ENCODE assay signal across 1 cellular context in the genomic region with DNA sequence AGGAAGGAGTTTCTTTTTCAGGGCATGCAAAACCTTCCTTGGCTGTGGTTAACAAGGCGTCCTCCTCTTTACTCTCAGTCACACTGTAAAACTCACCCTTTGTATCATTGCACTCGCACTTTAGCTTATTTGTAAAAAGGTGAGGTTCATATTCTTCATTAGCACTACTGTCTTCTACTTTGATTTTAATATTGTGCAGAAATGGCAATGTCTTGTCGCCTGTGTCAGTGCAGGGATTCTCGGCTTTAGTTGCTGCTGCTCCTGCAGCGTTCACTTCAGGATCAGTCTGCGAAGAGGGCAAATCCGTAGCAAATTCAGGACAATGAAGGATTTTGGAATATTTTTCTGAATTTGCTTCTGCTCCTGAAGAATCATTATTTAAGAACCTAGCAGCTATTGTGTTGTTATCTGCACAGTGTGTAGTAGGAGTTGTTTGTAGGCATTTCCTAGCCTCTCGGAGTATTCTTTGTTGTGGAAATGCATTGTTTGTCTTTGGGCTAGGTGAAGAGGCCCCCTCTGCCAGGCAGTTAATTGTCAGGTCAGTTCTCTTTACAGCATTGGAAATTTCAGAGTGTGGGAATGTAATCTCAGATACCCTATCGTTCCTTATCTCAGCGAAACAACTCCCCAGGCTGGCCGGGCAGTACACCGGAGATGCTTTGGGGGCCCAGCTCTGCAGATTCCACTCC.
TF ChIP-seq lines count a peak whose summit lies in the region.

No MANE protein-coding gene starts in this region.

TF ChIP-seq in K562, 482 proteins besides CTCF, POLR2A, EP300 and RAD21:
- TF ChIP-seq ZNF695 (CRISPR knock-in tag; IDR thresholded peaks at IDR 0.05): no peak
- TF ChIP-seq, protein P1, sequence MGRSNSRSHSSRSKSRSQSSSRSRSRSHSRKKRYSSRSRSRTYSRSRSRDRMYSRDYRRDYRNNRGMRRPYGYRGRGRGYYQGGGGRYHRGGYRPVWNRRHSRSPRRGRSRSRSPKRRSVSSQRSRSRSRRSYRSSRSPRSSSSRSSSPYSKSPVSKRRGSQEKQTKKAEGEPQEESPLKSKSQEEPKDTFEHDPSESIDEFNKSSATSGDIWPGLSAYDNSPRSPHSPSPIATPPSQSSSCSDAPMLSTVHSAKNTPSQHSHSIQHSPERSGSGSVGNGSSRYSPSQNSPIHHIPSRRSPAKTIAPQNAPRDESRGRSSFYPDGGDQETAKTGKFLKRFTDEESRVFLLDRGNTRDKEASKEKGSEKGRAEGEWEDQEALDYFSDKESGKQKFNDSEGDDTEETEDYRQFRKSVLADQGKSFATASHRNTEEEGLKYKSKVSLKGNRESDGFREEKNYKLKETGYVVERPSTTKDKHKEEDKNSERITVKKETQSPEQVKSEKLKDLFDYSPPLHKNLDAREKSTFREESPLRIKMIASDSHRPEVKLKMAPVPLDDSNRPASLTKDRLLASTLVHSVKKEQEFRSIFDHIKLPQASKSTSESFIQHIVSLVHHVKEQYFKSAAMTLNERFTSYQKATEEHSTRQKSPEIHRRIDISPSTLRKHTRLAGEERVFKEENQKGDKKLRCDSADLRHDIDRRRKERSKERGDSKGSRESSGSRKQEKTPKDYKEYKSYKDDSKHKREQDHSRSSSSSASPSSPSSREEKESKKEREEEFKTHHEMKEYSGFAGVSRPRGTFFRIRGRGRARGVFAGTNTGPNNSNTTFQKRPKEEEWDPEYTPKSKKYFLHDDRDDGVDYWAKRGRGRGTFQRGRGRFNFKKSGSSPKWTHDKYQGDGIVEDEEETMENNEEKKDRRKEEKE (IDR thresholded peaks at IDR 0.05; ENCODE audit: borderline replicate concordance in 1 of 2, control insufficient read depth in 1 of 2, low read depth in 2 of 2, low read length in 1 of 2): no peak
- no peak for TF ChIP-seq NR2F6 (CRISPR knock-in tag; IDR thresholded peaks at IDR 0.05)
- TF ChIP-seq, protein P2, sequence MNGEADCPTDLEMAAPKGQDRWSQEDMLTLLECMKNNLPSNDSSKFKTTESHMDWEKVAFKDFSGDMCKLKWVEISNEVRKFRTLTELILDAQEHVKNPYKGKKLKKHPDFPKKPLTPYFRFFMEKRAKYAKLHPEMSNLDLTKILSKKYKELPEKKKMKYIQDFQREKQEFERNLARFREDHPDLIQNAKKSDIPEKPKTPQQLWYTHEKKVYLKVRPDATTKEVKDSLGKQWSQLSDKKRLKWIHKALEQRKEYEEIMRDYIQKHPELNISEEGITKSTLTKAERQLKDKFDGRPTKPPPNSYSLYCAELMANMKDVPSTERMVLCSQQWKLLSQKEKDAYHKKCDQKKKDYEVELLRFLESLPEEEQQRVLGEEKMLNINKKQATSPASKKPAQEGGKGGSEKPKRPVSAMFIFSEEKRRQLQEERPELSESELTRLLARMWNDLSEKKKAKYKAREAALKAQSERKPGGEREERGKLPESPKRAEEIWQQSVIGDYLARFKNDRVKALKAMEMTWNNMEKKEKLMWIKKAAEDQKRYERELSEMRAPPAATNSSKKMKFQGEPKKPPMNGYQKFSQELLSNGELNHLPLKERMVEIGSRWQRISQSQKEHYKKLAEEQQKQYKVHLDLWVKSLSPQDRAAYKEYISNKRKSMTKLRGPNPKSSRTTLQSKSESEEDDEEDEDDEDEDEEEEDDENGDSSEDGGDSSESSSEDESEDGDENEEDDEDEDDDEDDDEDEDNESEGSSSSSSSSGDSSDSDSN (IDR thresholded peaks at IDR 0.05; ENCODE audit: borderline replicate concordance in 1 of 2, low read depth in 2 of 2, low read length in 2 of 2): peak in 1 of 2 experiments; percentile 42; a peak in 1 of 4 replicates
- TF ChIP-seq SOX6 (IDR thresholded peaks at IDR 0.05): 0 out of 2 replicates have a peak, but pooled peaks have one; percentile 10
- TF ChIP-seq SMARCE1 (IDR thresholded peaks at IDR 0.05): peak; percentile 16; the same call in 1 of the 2 replicates
- TF ChIP-seq TAL1 (IDR thresholded peaks at IDR 0.05): 0 out of 2 replicates have a peak, but pooled peaks have one; percentile 11
- TF ChIP-seq ARID1B (IDR thresholded peaks at IDR 0.05): peak; percentile 9; the same call in 1 of the 2 replicates
- no peak for TF ChIP-seq ZNF408 (CRISPR knock-in tag; IDR thresholded peaks at IDR 0.05; ENCODE audit: low read depth)
